Comparison of ENCODE assay signal across 20 cellular contexts in the genomic region with DNA sequence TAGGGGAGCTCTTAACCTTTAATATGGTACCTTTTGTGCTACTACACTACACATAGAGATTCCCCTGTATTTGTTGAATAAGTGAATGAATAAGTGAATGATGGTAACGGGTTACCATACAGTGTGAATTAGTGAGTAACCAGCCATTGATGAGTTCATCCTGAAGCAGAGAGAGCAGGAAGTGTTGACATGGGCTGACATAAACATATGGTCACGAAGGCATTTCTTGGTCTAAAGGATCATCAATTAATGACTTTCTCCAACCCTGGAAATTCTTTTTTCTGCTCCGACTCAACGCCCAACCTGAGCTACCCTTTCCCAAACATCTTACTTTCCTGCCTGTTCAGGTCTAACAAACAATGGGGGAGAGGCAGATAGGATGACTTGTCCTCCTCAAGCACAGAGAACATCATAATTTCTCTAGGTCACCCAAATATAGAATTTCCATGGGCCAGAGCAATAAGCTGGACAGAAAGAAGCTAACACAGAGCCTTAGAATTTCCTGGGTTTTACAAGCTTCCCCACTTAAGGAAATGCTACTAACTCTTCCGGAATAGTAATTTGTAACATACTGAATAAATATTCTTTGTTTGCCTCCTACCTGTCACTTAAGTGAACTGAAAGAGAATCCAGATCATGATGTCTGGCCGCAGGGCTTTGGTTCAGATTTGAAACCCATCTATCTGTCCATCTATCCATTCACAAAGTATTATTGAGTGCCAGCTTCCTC.
"Had no signal": no experiment of that assay in that cellular context is flagged by ENCODE, and none has a peak within 500 bp of the region (broad histone marks: within the 10 kb centered on the region; RNA-seq: fewer than 3 reads in every experiment).

No MANE protein-coding gene starts in this region.

- H3K4me3 ChIP-seq: esophagus muscularis mucosa, gastroesophageal sphincter, lung, right atrium auricular region, sigmoid colon, skin epidermis had no signal

- H3K9me3 ChIP-seq: esophagus muscularis mucosa, gastroesophageal sphincter, right atrium auricular region, sigmoid colon had no signal

- H3K9me3 Mint-ChIP-seq: dendritic cell treated with granulocyte-macrophage colony-stimulating factor and Interleukin-4, amounts not matched to agents 40 ng/mL and 50 ng/mL, for 4 days; effector memory CD8-positive, alpha-beta T cell; nephron progenitor cell had no signal

- H3K27me3 Mint-ChIP-seq: dendritic cell treated with granulocyte-macrophage colony-stimulating factor and Interleukin-4, amounts not matched to agents 40 ng/mL and 50 ng/mL, for 4 days had no signal

- H3K27ac ChIP-seq: epithelial cell of prostate, esophagus muscularis mucosa, gastroesophageal sphincter, right atrium auricular region, sigmoid colon, skin epidermis had no signal

- H3K36me3 Mint-ChIP-seq: naive thymus-derived CD4-positive, alpha-beta T cell had no signal

- H3K27ac Mint-ChIP-seq: dendritic cell treated with granulocyte-macrophage colony-stimulating factor and Interleukin-4, amounts not matched to agents 40 ng/mL and 50 ng/mL, for 4 days; effector memory CD8-positive, alpha-beta T cell; naive thymus-derived CD4-positive, alpha-beta T cell; nephron progenitor cell had no signal

- H3K4me1 Mint-ChIP-seq: naive thymus-derived CD4-positive, alpha-beta T cell had no signal

- ATAC-seq: effector memory CD8-positive, alpha-beta T cell; gastroesophageal sphincter; left colon; left ventricle myocardium superior; naive thymus-derived CD4-positive, alpha-beta T cell had no signal

- H3K4me3 Mint-ChIP-seq: dendritic cell treated with granulocyte-macrophage colony-stimulating factor and Interleukin-4, amounts not matched to agents 40 ng/mL and 50 ng/mL, for 4 days; effector memory CD8-positive, alpha-beta T cell; naive thymus-derived CD4-positive, alpha-beta T cell; nephron progenitor cell had no signal

- H3K36me3 ChIP-seq: esophagus muscularis mucosa, gastroesophageal sphincter, right atrium auricular region, sigmoid colon had no signal

- H3K27me3 ChIP-seq: esophagus muscularis mucosa, gastroesophageal sphincter, right atrium auricular region, sigmoid colon had no signal

- DNase-seq: effector memory CD8-positive, alpha-beta T cell; foreskin fibroblast; glutamatergic neuron; kidney; left colon; left ventricle myocardium superior; mesendoderm; naive thymus-derived CD4-positive, alpha-beta T cell; nephron progenitor cell; posterior cingulate gyrus; sigmoid colon; stimulated activated naive CD4-positive, alpha-beta T cell treated with Interleukin-2 at 50 U/mL for 16 hours; trophoblast cell had no signal
